Comparison of ENCODE assay signal across 22 cellular contexts in genomic region chr18:22284581-22285230, GRCh38.
DNase-seq lines count a peak whose midpoint lies in the region; ATAC-seq, FAIRE-seq and TF ChIP-seq lines count a peak whose summit lies in the region.
"Had no signal": no experiment of that assay in that cellular context is flagged by ENCODE, and none has a peak within 500 bp of the region (broad histone marks: within the 10 kb centered on the region; RNA-seq: fewer than 3 reads in every experiment).

No MANE protein-coding gene starts in this region.

- FAIRE-seq in HepG2 (lab: Jason Lieb, UNC) = no peak
- FAIRE-seq: GM18507, H54 had no signal

- H3K9me2 ChIP-seq in MM.1S (replicated peaks; ENCODE audit: insufficient read depth, low read length) = no peaks in the 10 kb centered on the region

- H3K4me3 ChIP-seq in liver (ENCODE audit: low read depth in 1 of 3, low read length in 3 of 3) = no peak overlapping the region
- no peak overlapping the region for H3K4me3 ChIP-seq in HepG2 (replicated peaks in 1 of 3; ENCODE audit: insufficient read depth in 1 of 3, low read depth in 2 of 3, low read length in 3 of 3)
- H3K4me3 ChIP-seq in RWPE2 (ENCODE audit: severe bottlenecking) = no peak overlapping the region
- H3K4me3 ChIP-seq in suprapubic skin = no peak overlapping the region
- no peak overlapping the region for H3K4me3 ChIP-seq in MM.1S (ENCODE audit: low read length)
- H3K4me3 ChIP-seq in H7 (ENCODE audit: insufficient read depth, low read depth, low read length) = no peak overlapping the region
- H3K4me3 ChIP-seq: SK-N-MC had no signal

- H3K9ac ChIP-seq in liver (ENCODE audit: low read depth in 1 of 2, low read length in 2 of 2) (no peak overlapping the region), HepG2 (ENCODE audit: insufficient read depth, low read depth, low read length) (no peak overlapping the region), MM.1S (ENCODE audit: low read length) (no peak overlapping the region)

- no peak for TF ChIP-seq POLR2A in HepG2 (IDR thresholded peaks at IDR 0.05; ENCODE audit: insufficient read depth in 1 of 2, low read depth in 2 of 2, low read length in 2 of 2)
- no peak for TF ChIP-seq POLR2A in suprapubic skin (IDR thresholded peaks at IDR 0.05)

- TF ChIP-seq RAD21 in liver (IDR thresholded peaks at IDR 0.05) (no peak), HepG2 (CRISPR knock-in tag; IDR thresholded peaks at IDR 0.05) (no peak)

- H3K4me1 ChIP-seq in liver (ENCODE audit: control insufficient read depth in 4 of 4, insufficient read depth in 4 of 4, low read length in 3 of 4) = peaks cover 2 to 14% (median 14%) of the 10 kb centered on the region in 4 donors
- peaks cover 30% of the 10 kb centered on the region for H3K4me1 ChIP-seq in HepG2 (ENCODE audit: insufficient read depth, low read length)
- peaks cover 40% of the 10 kb centered on the region for H3K4me1 ChIP-seq in RWPE2 (ENCODE audit: insufficient read depth, poor library complexity, severe bottlenecking)
- H3K4me1 ChIP-seq in suprapubic skin = peaks cover 29% of the 10 kb centered on the region
- no peaks in the 10 kb centered on the region for H3K4me1 ChIP-seq in MM.1S (ENCODE audit: low read length)

- no TSS peak for BruUV-seq in HepG2 (replicated peaks; lab: Mats Ljungman, UMichigan)

- ATAC-seq in HepG2 (no peak), RWPE2 (ENCODE audit: low read depth) (no peak), sciatic nerve (no peak)
- ATAC-seq: Panc1 had no signal

- no peaks in the 10 kb centered on the region for H3K79me2 ChIP-seq in HepG2 (ENCODE audit: insufficient read depth, low read length)
- H3K79me2 ChIP-seq in MM.1S (ENCODE audit: low read length) = no peaks in the 10 kb centered on the region

- intact Hi-C loops in HepG2 (cut with micrococcal nuclease; ENCODE audit: unreplicated experiment) = loop anchor here (10.0 kb wide), 1 partner anchor 110 kb away; no protein-coding TSS in a partner anchor
- intact Hi-C loops in sciatic nerve (cut with DNase I) = no loop called here

- POLR2A ChIA-PET in HepG2 (lab: Yijun Ruan, JAX) = no interaction called here

- CTCF ChIA-PET in HepG2 (lab: Yijun Ruan, JAX; ENCODE audit: low intra/inter-chr PET ratio, low total read pairs) = no interaction called here

- H3K4me2 ChIP-seq in HepG2 (ENCODE audit: low read depth, low read length) (no peak overlapping the region), MM.1S (ENCODE audit: low read depth, low read length) (no peak overlapping the region)

- TF ChIP-seq EP300 in HepG2 (IDR thresholded peaks at IDR 0.05; ENCODE audit: low read depth in 2 of 2, low read length in 2 of 2) = no peak
- TF ChIP-seq EP300 in HepG2 (CRISPR knock-in tag; IDR thresholded peaks at IDR 0.05; ENCODE audit: borderline replicate concordance) = no peak
- TF ChIP-seq EP300 in suprapubic skin (IDR thresholded peaks at IDR 0.05) = no peak

- no peaks in the 10 kb centered on the region for H3K36me3 ChIP-seq in liver (ENCODE audit: control insufficient read depth in 4 of 4, insufficient read depth in 3 of 4, low read depth in 1 of 4, low read length in 3 of 4)
- H3K36me3 ChIP-seq in HepG2 (replicated peaks in 1 of 2; ENCODE audit: control insufficient read depth in 1 of 2, insufficient read depth in 2 of 2, low read length in 2 of 2) = no peaks in the 10 kb centered on the region
- H3K36me3 ChIP-seq in RWPE2 (ENCODE audit: low read depth) = no peaks in the 10 kb centered on the region
- no peaks in the 10 kb centered on the region for H3K36me3 ChIP-seq in suprapubic skin
- H3K36me3 ChIP-seq in MM.1S (replicated peaks; ENCODE audit: insufficient read depth, low read length) = no peaks in the 10 kb centered on the region
- H3K36me3 ChIP-seq in H7 (replicated peaks; ENCODE audit: control insufficient read depth, insufficient read depth, low read length) = no peaks in the 10 kb centered on the region

- DNase-seq in HepG2 (ENCODE audit: low spot score) (no peak), RWPE2 (ENCODE audit: low spot score) (no peak), epithelial cell of prostate (ENCODE audit: low read depth, low spot score) (no peak), suprapubic skin (ENCODE audit: low spot score in 2 of 2) (no peak), MM.1S (no peak), sciatic nerve (ENCODE audit: low spot score) (no peak), H7 (no peak)
- DNase-seq: 8988T; CD4-positive, CD25-positive, alpha-beta regulatory T cell; DMS53; NCI-H1092; NCI-H1417 treated with DMSO at 0.1 percent for 48 hours; NCI-H1694 treated with DMSO at 0.1 percent for 48 hours; NCI-H2081; NCI-H2227 treated with DMSO at 0.1 percent for 48 hours; NCI-H69; SIG-M5 had no signal

- H3K9me3 ChIP-seq in liver (ENCODE audit: control insufficient read depth in 4 of 4, low read length in 3 of 4) (no peaks in the 10 kb centered on the region), HepG2 (ENCODE audit: low read length) (no peaks in the 10 kb centered on the region), RWPE2 (ENCODE audit: severe bottlenecking) (no peaks in the 10 kb centered on the region), suprapubic skin (no peaks in the 10 kb centered on the region), MM.1S (replicated peaks; ENCODE audit: insufficient read depth, low read length) (no peaks in the 10 kb centered on the region)

- TF ChIP-seq CTCF in liver (IDR thresholded peaks at IDR 0.05; ENCODE audit: low read depth, low read length, missing input control) (no peak), HepG2 (CRISPR knock-in tag; IDR thresholded peaks at IDR 0.05) (no peak), RWPE2 (IDR thresholded peaks at IDR 0.05; ENCODE audit: poor library complexity, severe bottlenecking) (no peak), suprapubic skin (IDR thresholded peaks at IDR 0.05) (no peak), MM.1S (IDR thresholded peaks at IDR 0.05; ENCODE audit: low read length) (no peak)

- no peaks in the 10 kb centered on the region for H4K20me1 ChIP-seq in HepG2 (ENCODE audit: insufficient read depth, low read length)
- H4K20me1 ChIP-seq in MM.1S (ENCODE audit: insufficient read depth, low read length) = no peaks in the 10 kb centered on the region

- H3F3A ChIP-seq in MM.1S (ENCODE audit: insufficient read depth, low read length) = no peaks in the 10 kb centered on the region

- H2AFZ ChIP-seq in HepG2 (ENCODE audit: low read length) = no peak overlapping the region
- H2AFZ ChIP-seq in MM.1S (ENCODE audit: low read length) = no peak overlapping the region

- WGBS in liver = 63% methylated on average over 3 of the region's 3 CpGs
- 32% methylated on average over 3 of the region's 3 CpGs for WGBS in HepG2 (ENCODE audit: low lambda C conversion rate)
- WGBS in suprapubic skin = 34% methylated on average over 3 of the region's 3 CpGs

- in situ Hi-C loops in HepG2 (cut with HindIII; ENCODE audit: extremely low pct_ligation_motif_present, low pct_unique_long_range_greater_than_20kb) = no loop called here

- no peaks in the 10 kb centered on the region for H3K27me3 ChIP-seq in liver (ENCODE audit: control insufficient read depth in 4 of 4, insufficient read depth in 4 of 4, low read length in 3 of 4)
- H3K27me3 ChIP-seq in HepG2 (ENCODE audit: control insufficient read depth in 1 of 2, insufficient read depth in 2 of 2, low read length in 2 of 2) = no peaks in the 10 kb centered on the region; a peak in 1 of 5 replicates
- no peaks in the 10 kb centered on the region for H3K27me3 ChIP-seq in RWPE2 (ENCODE audit: insufficient read depth, poor library complexity, severe bottlenecking)
- H3K27me3 ChIP-seq in suprapubic skin = no peaks in the 10 kb centered on the region
- H3K27me3 ChIP-seq in MM.1S (replicated peaks; ENCODE audit: insufficient read depth, low read length) = no peaks in the 10 kb centered on the region
- H3K27me3 ChIP-seq in H7 (ENCODE audit: control insufficient read depth, insufficient read depth, low read length) = no peaks in the 10 kb centered on the region

- H3K27ac ChIP-seq in liver (ENCODE audit: low read depth in 1 of 2, low read length in 2 of 2) (peak overlapping the region; percentile 7 to 17), HepG2 (ENCODE audit: extremely low read length, insufficient read depth, low read length) (no peak overlapping the region), RWPE2 (ENCODE audit: poor library complexity, severe bottlenecking) (peak overlapping the region; percentile 89), epithelial cell of prostate (peak overlapping the region; percentile 85), suprapubic skin (peak overlapping the region; percentile 36), MM.1S (ENCODE audit: low read length) (no peak overlapping the region)
- H3K27ac ChIP-seq: SK-N-MC had no signal

TF ChIP-seq in liver, 16 proteins besides CTCF, POLR2A, EP300 and RAD21:
- no peak for TF ChIP-seq JUND (IDR thresholded peaks at IDR 0.05)
- TF ChIP-seq EGR1 (IDR thresholded peaks at IDR 0.05; ENCODE audit: low read depth in 2 of 2) = no peak
- no peak for TF ChIP-seq GABPA (IDR thresholded peaks at IDR 0.05 in 1 of 2, conservative IDR thresholded peaks at IDR 0.05 in 1 of 2)

TF ChIP-seq in HepG2, 621 proteins besides CTCF, POLR2A, EP300 and RAD21:
- no peak for TF ChIP-seq ZHX1 (CRISPR knock-in tag; IDR thresholded peaks at IDR 0.05; ENCODE audit: low read depth)

Comparison
In these comparisons a context has a peak if more than half of its experiments do, and no peak if none do; other contexts are left out.
1. H3K27ac ChIP-seq: peak in liver (2 of 2), RWPE2 (single experiment), epithelial cell of prostate (single experiment) and suprapubic skin (single experiment); none in HepG2 (single experiment) and MM.1S (single experiment).